Comparison of ENCODE assay signal across 8 cellular contexts in the genomic region with DNA sequence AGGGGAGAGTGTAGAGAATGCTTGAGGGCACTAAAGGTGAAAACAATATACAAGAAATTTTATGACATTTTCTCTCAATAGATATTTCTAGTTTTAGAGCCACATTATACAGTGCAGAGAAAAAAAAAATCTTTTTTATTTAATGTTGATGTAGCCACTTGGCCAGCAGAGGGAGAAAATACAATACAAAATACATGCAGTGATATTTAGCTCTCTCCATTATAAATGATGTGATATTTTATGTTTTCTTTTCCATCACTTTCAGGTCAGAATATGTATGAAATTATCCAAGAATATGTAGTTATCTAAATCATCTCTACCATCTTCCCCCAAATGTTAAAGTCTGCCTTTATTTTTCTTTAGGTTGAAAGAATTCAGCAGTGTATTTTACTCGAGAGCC.
DNase-seq lines count a peak whose midpoint lies in the region; ATAC-seq and TF ChIP-seq lines count a peak whose summit lies in the region.

No MANE protein-coding gene starts in this region.

- no peak for TF ChIP-seq POLR2A in heart left ventricle (IDR thresholded peaks at IDR 0.05)
- no peak for TF ChIP-seq POLR2A in esophagus muscularis mucosa (IDR thresholded peaks at IDR 0.05; ENCODE audit: low read depth)
- TF ChIP-seq POLR2A in transverse colon (IDR thresholded peaks at IDR 0.05) = no peak

- no peaks in the 10 kb centered on the region for H3K9me3 ChIP-seq in heart left ventricle
- no peaks in the 10 kb centered on the region for H3K9me3 ChIP-seq in esophagus muscularis mucosa
- no peaks in the 10 kb centered on the region for H3K9me3 ChIP-seq in transverse colon

- H3K27me3 ChIP-seq in heart left ventricle (no peaks in the 10 kb centered on the region), esophagus muscularis mucosa (no peaks in the 10 kb centered on the region), transverse colon (no peaks in the 10 kb centered on the region)

- H3K27ac ChIP-seq in heart left ventricle (no peak overlapping the region), esophagus muscularis mucosa (replicated peaks in 1 of 4) (no peak overlapping the region), transverse colon (no peak overlapping the region)

- ATAC-seq in heart left ventricle = no peak
- ATAC-seq in stimulated activated naive CD8-positive, alpha-beta T cell treated with anti-CD3 and anti-CD28 coated beads, Interleukin-15, Interleukin-2, amounts not matched to agents 100 U/mL and 50 U/mL, for 24 hours = no peak

- TF ChIP-seq CTCF in heart left ventricle (IDR thresholded peaks at IDR 0.05) (peak in 10 of 12 donors; percentile 25 to 52 (median 40)), esophagus muscularis mucosa (IDR thresholded peaks at IDR 0.05) (peak; percentile 35 to 50 (median 44)), transverse colon (IDR thresholded peaks at IDR 0.05) (peak in 3 of 5 experiments; percentile 15 to 22 (median 20))

- H3K4me3 ChIP-seq in heart left ventricle (no peak overlapping the region), esophagus muscularis mucosa (no peak overlapping the region), transverse colon (no peak overlapping the region)

- DNase-seq in heart left ventricle = no peak
- no peak for DNase-seq in cardiac septum (ENCODE audit: low spot score)
- peak; percentile 2 for DNase-seq in NCI-H69 (lab: John Stamatoyannopoulos, UW)
- no peak for DNase-seq in esophagus muscularis mucosa (ENCODE audit: extremely low spot score)
- DNase-seq in transverse colon = no peak
- DNase-seq in dedifferentiated amniotic fluid mesenchymal stem cell (ENCODE audit: extremely low spot score) = no peak
- DNase-seq in stimulated activated naive CD8-positive, alpha-beta T cell treated with anti-CD3 and anti-CD28 coated beads, Interleukin-15, Interleukin-2, amounts not matched to agents 100 U/mL and 50 U/mL, for 24 hours = no peak
- no peak for DNase-seq in NCI-H748 treated with DMSO at 0.1 percent for 48 hours (lab: John Stamatoyannopoulos, UW)

- in situ Hi-C loops in transverse colon (cut with MboI; ENCODE audit: low pct_ligation_motif_present in 1 of 4, low pct_unique_long_range_greater_than_20kb in 1 of 4, low sequenced_read_pairs in 3 of 4) = no loop called here

- WGBS in heart left ventricle, 4 donors = 85 to 88% (median 87%) methylated on average over 1 of the region's 1 CpG
- 66% methylated on average over 1 of the region's 1 CpG for WGBS in esophagus muscularis mucosa
- WGBS in transverse colon (ENCODE audit: low coverage in 1 of 2), 2 donors = 54 to 75% methylated on average over 1 of the region's 1 CpG

- no peak for TF ChIP-seq EP300 in esophagus muscularis mucosa (IDR thresholded peaks at IDR 0.05)
- TF ChIP-seq EP300 in transverse colon (IDR thresholded peaks at IDR 0.05; ENCODE audit: low read depth) = no peak

- H3K4me1 ChIP-seq in heart left ventricle = no peaks in the 10 kb centered on the region
- no peaks in the 10 kb centered on the region for H3K4me1 ChIP-seq in esophagus muscularis mucosa
- no peaks in the 10 kb centered on the region for H3K4me1 ChIP-seq in transverse colon

- intact Hi-C loops in heart left ventricle (cut with DNase I) = loop anchor here (2.0 to 10.0 kb wide), 6 partner anchors 454 to 717 kb away; no protein-coding TSS in a partner anchor
- intact Hi-C loops in cardiac septum (cut with DNase I) = loop anchor here (2.0 to 5.0 kb wide), 2 partner anchors 454 to 715 kb away; no protein-coding TSS in a partner anchor
- intact Hi-C loops in esophagus muscularis mucosa (cut with DNase I) = loop anchor here (5.0 to 10.0 kb wide), 2 partner anchors 454 to 717 kb away; no protein-coding TSS in a partner anchor
- intact Hi-C loops in transverse colon (cut with DNase I; ENCODE audit: low total_unique reads) = no loop called here

- H3K36me3 ChIP-seq in heart left ventricle (no peaks in the 10 kb centered on the region), esophagus muscularis mucosa (no peaks in the 10 kb centered on the region), transverse colon (no peaks in the 10 kb centered on the region)
